17 cellular contexts compared by ENCODE assay signal in the genomic region with DNA sequence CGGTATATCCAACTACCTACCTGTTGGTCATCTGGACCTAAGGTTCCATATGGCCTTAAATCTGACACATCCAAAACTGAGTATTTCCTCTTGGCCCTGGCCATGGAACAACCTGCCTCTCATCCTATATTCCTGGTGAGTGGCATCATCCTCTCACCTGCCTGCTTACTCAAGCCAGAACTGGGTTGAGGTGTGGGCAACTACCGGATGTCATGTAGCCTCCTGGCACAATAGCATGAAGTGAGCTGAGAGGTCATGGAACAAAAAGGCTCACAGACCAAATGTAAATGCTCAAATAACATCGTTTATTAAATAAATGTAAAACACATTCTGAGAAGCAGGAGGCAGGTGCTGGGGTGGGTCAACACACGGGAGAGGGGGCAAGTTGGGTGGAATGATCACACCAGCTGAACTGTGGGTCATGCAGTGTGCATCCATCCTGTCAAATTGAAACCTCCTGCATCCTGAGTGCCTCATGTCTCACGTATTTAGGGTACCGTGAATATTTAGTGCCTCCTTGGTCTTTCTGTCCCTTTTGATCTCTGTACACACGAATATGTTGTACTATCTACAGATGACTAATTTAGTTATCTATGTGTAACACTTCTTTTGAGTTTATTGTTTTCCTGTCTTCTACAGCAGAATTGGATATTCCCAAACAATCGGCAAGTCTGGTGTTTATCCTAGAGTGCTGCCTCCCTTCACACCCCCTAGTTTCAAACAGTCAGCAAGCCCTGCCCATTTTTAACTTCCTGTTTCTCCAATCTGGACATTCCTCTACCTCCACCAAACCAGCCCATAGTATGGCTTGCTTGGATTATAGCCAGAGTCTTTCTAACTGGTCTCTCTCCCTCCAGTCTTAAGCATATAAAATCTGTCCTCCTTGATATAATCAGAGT. TPM values are rescaled to one million over a fixed set of nuclear protein-coding genes. Genes with fewer than 3 reads are reported as not detected.
DNase-seq lines count a peak whose midpoint lies in the region; ATAC-seq and TF ChIP-seq lines count a peak whose summit lies in the region.
"Had no signal": no experiment of that assay in that cellular context is flagged by ENCODE, and none has a peak within 500 bp of the region (broad histone marks: within the 10 kb centered on the region; RNA-seq: fewer than 3 reads in every experiment).

No MANE protein-coding gene starts in this region.

- CTCF ChIA-PET in activated CD4-positive, alpha-beta T cell treated with anti-CD3 and anti-CD28 coated beads, Interleukin-2, amount 10 ng/mL, durations not matched to agents 7 days and 5 days (lab: Charles Lee): interaction anchor here (0.8 to 1.6 kb wide), 2 partner anchors 19 to 285 kb away, joined by 3 read pairs; no protein-coding TSS in a partner anchor

- H3K4me3 ChIP-seq in cardiac fibroblast (replicated peaks in 1 of 2; ENCODE audit: low read depth in 2 of 2, low read length in 2 of 2): no peak overlapping the region
- H3K4me3 ChIP-seq in upper lobe of left lung: no peak overlapping the region
- H3K4me3 ChIP-seq: GM23338, psoas muscle had no signal

- peaks cover 0 to 21% (median 5%) of the 10 kb centered on the region in 4 donors for H3K4me1 ChIP-seq in upper lobe of left lung
- H3K4me1 ChIP-seq: psoas muscle had no signal

- no peak for TF ChIP-seq POLR2A in upper lobe of left lung (IDR thresholded peaks at IDR 0.05)

- no peaks in the 10 kb centered on the region for H3K27me3 Mint-ChIP-seq in activated CD4-positive, alpha-beta T cell treated with anti-CD3 and anti-CD28 coated beads, Interleukin-2, amount 10 ng/mL, durations not matched to agents 7 days and 5 days
- H3K27me3 Mint-ChIP-seq in activated CD4-positive, alpha-beta T cell treated with anti-CD3 and anti-CD28 coated beads, Interleukin-2, amount 10 ng/mL, durations not matched to agents 24 days and 14 days: no peaks in the 10 kb centered on the region

- H3K27ac Mint-ChIP-seq in activated CD4-positive, alpha-beta T cell treated with anti-CD3 and anti-CD28 coated beads, Interleukin-2, amount 10 ng/mL, durations not matched to agents 7 days and 5 days: peak overlapping the region; percentile 16
- no peak overlapping the region for H3K27ac Mint-ChIP-seq in activated CD4-positive, alpha-beta T cell treated with anti-CD3 and anti-CD28 coated beads, Interleukin-2, amount 10 ng/mL, durations not matched to agents 24 days and 14 days
- peak overlapping the region; percentile 43 for H3K27ac Mint-ChIP-seq in stimulated activated effector memory CD8-positive, alpha-beta T cell treated with anti-CD3 and anti-CD28 coated beads, Interleukin-12 subunit alpha, Interleukin-12 subunit beta, amount 100 ng/mL, for 72 hours
- H3K27ac Mint-ChIP-seq: GM23338 had no signal

- DNase-seq in activated CD4-positive, alpha-beta T cell treated with anti-CD3 and anti-CD28 coated beads, Interleukin-2, amount 10 ng/mL, durations not matched to agents 7 days and 5 days: no peak
- no peak for DNase-seq in activated CD4-positive, alpha-beta T cell treated with anti-CD3 and anti-CD28 coated beads, Interleukin-2, amount 10 ng/mL, durations not matched to agents 24 days and 14 days
- DNase-seq in NCI-H2029 treated with DMSO at 0.1 percent for 48 hours (lab: John Stamatoyannopoulos, UW) (peak; percentile 43), cardiac fibroblast (ENCODE audit: low read depth in 2 of 2) (peak; percentile 28 to 48), HK-2 (ENCODE audit: unreplicated experiment) (no peak), DMS79 treated with DMSO at 0.1 percent for 48 hours (lab: John Stamatoyannopoulos, UW) (no peak), upper lobe of left lung (no peak)
- no peak for DNase-seq in stimulated activated effector memory CD8-positive, alpha-beta T cell treated with anti-CD3 and anti-CD28 coated beads, Interleukin-12 subunit alpha, Interleukin-12 subunit beta, amount 100 ng/mL, for 72 hours (ENCODE audit: low spot score in 2 of 2)
- DNase-seq: activated T-cell treated with anti-CD3 and anti-CD28 coated beads for 4 hours, islet precursor cell, NCI-H524 treated with DMSO at 0.1 percent for 48 hours, psoas muscle, SHP77 treated with DMSO at 0.1 percent for 48 hours had no signal

- no peaks in the 10 kb centered on the region for H3K9me3 ChIP-seq in upper lobe of left lung
- H3K9me3 ChIP-seq: psoas muscle had no signal

- ATAC-seq in stimulated activated effector memory CD8-positive, alpha-beta T cell treated with anti-CD3 and anti-CD28 coated beads, Interleukin-12 subunit alpha, Interleukin-12 subunit beta, amount 100 ng/mL, for 72 hours: peak; percentile 80
- ATAC-seq in upper lobe of left lung (ENCODE audit: low FRiP score in 2 of 2): no peak
- ATAC-seq: GM23338, psoas muscle had no signal

- peaks cover 30% of the 10 kb centered on the region for H3K4me1 Mint-ChIP-seq in activated CD4-positive, alpha-beta T cell treated with anti-CD3 and anti-CD28 coated beads, Interleukin-2, amount 10 ng/mL, durations not matched to agents 7 days and 5 days
- H3K4me1 Mint-ChIP-seq in activated CD4-positive, alpha-beta T cell treated with anti-CD3 and anti-CD28 coated beads, Interleukin-2, amount 10 ng/mL, durations not matched to agents 24 days and 14 days: peaks cover 13% of the 10 kb centered on the region
- H3K4me1 Mint-ChIP-seq in stimulated activated effector memory CD8-positive, alpha-beta T cell treated with anti-CD3 and anti-CD28 coated beads, Interleukin-12 subunit alpha, Interleukin-12 subunit beta, amount 100 ng/mL, for 72 hours: peaks cover 35% of the 10 kb centered on the region

- POLR2A ChIA-PET in activated CD4-positive, alpha-beta T cell treated with anti-CD3 and anti-CD28 coated beads, Interleukin-2, amount 10 ng/mL, durations not matched to agents 7 days and 5 days (lab: Charles Lee): no interaction called here

- no peaks in the 10 kb centered on the region for H3K36me3 Mint-ChIP-seq in activated CD4-positive, alpha-beta T cell treated with anti-CD3 and anti-CD28 coated beads, Interleukin-2, amount 10 ng/mL, durations not matched to agents 7 days and 5 days (ENCODE audit: low read depth)
- no peaks in the 10 kb centered on the region for H3K36me3 Mint-ChIP-seq in activated CD4-positive, alpha-beta T cell treated with anti-CD3 and anti-CD28 coated beads, Interleukin-2, amount 10 ng/mL, durations not matched to agents 24 days and 14 days (ENCODE audit: low read depth)
- H3K36me3 Mint-ChIP-seq in stimulated activated effector memory CD8-positive, alpha-beta T cell treated with anti-CD3 and anti-CD28 coated beads, Interleukin-12 subunit alpha, Interleukin-12 subunit beta, amount 100 ng/mL, for 72 hours: no peaks in the 10 kb centered on the region

- H3K9me3 Mint-ChIP-seq in activated CD4-positive, alpha-beta T cell treated with anti-CD3 and anti-CD28 coated beads, Interleukin-2, amount 10 ng/mL, durations not matched to agents 7 days and 5 days: no peaks in the 10 kb centered on the region
- no peaks in the 10 kb centered on the region for H3K9me3 Mint-ChIP-seq in activated CD4-positive, alpha-beta T cell treated with anti-CD3 and anti-CD28 coated beads, Interleukin-2, amount 10 ng/mL, durations not matched to agents 24 days and 14 days
- no peaks in the 10 kb centered on the region for H3K9me3 Mint-ChIP-seq in stimulated activated effector memory CD8-positive, alpha-beta T cell treated with anti-CD3 and anti-CD28 coated beads, Interleukin-12 subunit alpha, Interleukin-12 subunit beta, amount 100 ng/mL, for 72 hours
- H3K9me3 Mint-ChIP-seq: GM23338 had no signal

- no peak overlapping the region for H3K27ac ChIP-seq in upper lobe of left lung
- H3K27ac ChIP-seq: psoas muscle had no signal

- TF ChIP-seq CTCF in cardiac fibroblast (IDR thresholded peaks at IDR 0.05; ENCODE audit: low read depth, low read length) (no peak), upper lobe of left lung (IDR thresholded peaks at IDR 0.05) (no peak)

- intact Hi-C loops in activated CD4-positive, alpha-beta T cell treated with anti-CD3 and anti-CD28 coated beads, Interleukin-2, amount 10 ng/mL, durations not matched to agents 24 days and 14 days (cut with micrococcal nuclease): no loop called here

- no peak for TF ChIP-seq EP300 in upper lobe of left lung (IDR thresholded peaks at IDR 0.05)

- H3K36me3 ChIP-seq in upper lobe of left lung: peaks cover 0 to 3% (median 0%) of the 10 kb centered on the region in 4 donors

- WGBS in upper lobe of left lung, 2 donors: 46 to 47% methylated on average over 7 to 8 of the region's 8 CpGs

- no peak overlapping the region for H3K4me3 Mint-ChIP-seq in activated CD4-positive, alpha-beta T cell treated with anti-CD3 and anti-CD28 coated beads, Interleukin-2, amount 10 ng/mL, durations not matched to agents 7 days and 5 days
- H3K4me3 Mint-ChIP-seq in activated CD4-positive, alpha-beta T cell treated with anti-CD3 and anti-CD28 coated beads, Interleukin-2, amount 10 ng/mL, durations not matched to agents 24 days and 14 days: no peak overlapping the region
- peak overlapping the region; percentile 32 for H3K4me3 Mint-ChIP-seq in stimulated activated effector memory CD8-positive, alpha-beta T cell treated with anti-CD3 and anti-CD28 coated beads, Interleukin-12 subunit alpha, Interleukin-12 subunit beta, amount 100 ng/mL, for 72 hours
- H3K4me3 Mint-ChIP-seq: GM23338 had no signal

- H3K27me3 ChIP-seq in upper lobe of left lung: no peaks in the 10 kb centered on the region

RNA-seq across cellular contexts. Expression of gene POU5F1, which starts 7.9 kb away (rescaled TPM):
- under 1 TPM in 1 of 2 experiments, not detected in 1; 0.20 TPM for total RNA-seq in activated CD4-positive, alpha-beta T cell treated with anti-CD3 and anti-CD28 coated beads, Interleukin-2, amount 10 ng/mL, durations not matched to agents 7 days and 5 days
- total RNA-seq in activated CD4-positive, alpha-beta T cell treated with anti-CD3 and anti-CD28 coated beads, Interleukin-2, amount 10 ng/mL, durations not matched to agents 24 days and 14 days: not detected in 2 replicates
- 10 to 100 TPM in 2 of 6 donors, 1 to 10 TPM in 4; 4.1 to 13.6 (median 5.7) TPM for total RNA-seq in upper lobe of left lung
- total RNA-seq: dermis microvascular lymphatic vessel endothelial cell, frontal cortex had no signal

RNA-seq across cellular contexts. Expression of gene TCF19, which starts 20.0 kb away (rescaled TPM):
- 10 to 100 TPM; 86.3 to 86.7 TPM for total RNA-seq in activated CD4-positive, alpha-beta T cell treated with anti-CD3 and anti-CD28 coated beads, Interleukin-2, amount 10 ng/mL, durations not matched to agents 7 days and 5 days
- total RNA-seq in activated CD4-positive, alpha-beta T cell treated with anti-CD3 and anti-CD28 coated beads, Interleukin-2, amount 10 ng/mL, durations not matched to agents 24 days and 14 days: 79.5 and 82.6 TPM in 2 replicates
- total RNA-seq in upper lobe of left lung: 10 to 100 TPM in 1 of 6 donors, 1 to 10 TPM in 5; 4.2 to 10.0 (median 5.3) TPM

RNA-seq across cellular contexts. Expression of gene CCHCR1, which starts 20.8 kb away (rescaled TPM):
- 10 to 100 TPM; 43.4 to 44.7 TPM for total RNA-seq in activated CD4-positive, alpha-beta T cell treated with anti-CD3 and anti-CD28 coated beads, Interleukin-2, amount 10 ng/mL, durations not matched to agents 7 days and 5 days
- 51.5 and 52.7 TPM in 2 replicates for total RNA-seq in activated CD4-positive, alpha-beta T cell treated with anti-CD3 and anti-CD28 coated beads, Interleukin-2, amount 10 ng/mL, durations not matched to agents 24 days and 14 days
- total RNA-seq in upper lobe of left lung: 10 to 100 TPM in 5 of 6 donors, 1 to 10 TPM in 1; 5.5 to 83.8 (median 19.5) TPM

RNA-seq across cellular contexts. Expression of gene PSORS1C2, which starts 39.5 kb away (rescaled TPM):
- total RNA-seq in activated CD4-positive, alpha-beta T cell treated with anti-CD3 and anti-CD28 coated beads, Interleukin-2, amount 10 ng/mL, durations not matched to agents 7 days and 5 days: not detected
- not detected in 2 replicates for total RNA-seq in activated CD4-positive, alpha-beta T cell treated with anti-CD3 and anti-CD28 coated beads, Interleukin-2, amount 10 ng/mL, durations not matched to agents 24 days and 14 days
- total RNA-seq in upper lobe of left lung: not detected
- total RNA-seq: dermis microvascular lymphatic vessel endothelial cell, frontal cortex, GM23338, psoas muscle, ureter had no signal

RNA-seq across cellular contexts. Expression of gene CDSN, which starts 58.1 kb away (rescaled TPM):
- not detected for total RNA-seq in activated CD4-positive, alpha-beta T cell treated with anti-CD3 and anti-CD28 coated beads, Interleukin-2, amount 10 ng/mL, durations not matched to agents 7 days and 5 days
- total RNA-seq in activated CD4-positive, alpha-beta T cell treated with anti-CD3 and anti-CD28 coated beads, Interleukin-2, amount 10 ng/mL, durations not matched to agents 24 days and 14 days: not detected in 2 replicates
- not detected for total RNA-seq in upper lobe of left lung
- total RNA-seq: frontal cortex, psoas muscle, ureter had no signal

Comparison
In these comparisons a context has a peak if more than half of its experiments do, and no peak if none do; other contexts are left out.
1. DNase-seq: peak in NCI-H2029 treated with DMSO at 0.1 percent for 48 hours (single experiment) and cardiac fibroblast (2 of 2); none in activated CD4-positive, alpha-beta T cell treated with anti-CD3 and anti-CD28 coated beads, Interleukin-2, amount 10 ng/mL, durations not matched to agents 7 days and 5 days (single experiment), activated CD4-positive, alpha-beta T cell treated with anti-CD3 and anti-CD28 coated beads, Interleukin-2, amount 10 ng/mL, durations not matched to agents 24 days and 14 days (single experiment), stimulated activated effector memory CD8-positive, alpha-beta T cell treated with anti-CD3 and anti-CD28 coated beads, Interleukin-12 subunit alpha, Interleukin-12 subunit beta, amount 100 ng/mL, for 72 hours (0 of 2), HK-2 (single experiment), DMS79 treated with DMSO at 0.1 percent for 48 hours (single experiment) and upper lobe of left lung (0 of 2).